8 cellular contexts compared by ENCODE assay signal in the genomic region with DNA sequence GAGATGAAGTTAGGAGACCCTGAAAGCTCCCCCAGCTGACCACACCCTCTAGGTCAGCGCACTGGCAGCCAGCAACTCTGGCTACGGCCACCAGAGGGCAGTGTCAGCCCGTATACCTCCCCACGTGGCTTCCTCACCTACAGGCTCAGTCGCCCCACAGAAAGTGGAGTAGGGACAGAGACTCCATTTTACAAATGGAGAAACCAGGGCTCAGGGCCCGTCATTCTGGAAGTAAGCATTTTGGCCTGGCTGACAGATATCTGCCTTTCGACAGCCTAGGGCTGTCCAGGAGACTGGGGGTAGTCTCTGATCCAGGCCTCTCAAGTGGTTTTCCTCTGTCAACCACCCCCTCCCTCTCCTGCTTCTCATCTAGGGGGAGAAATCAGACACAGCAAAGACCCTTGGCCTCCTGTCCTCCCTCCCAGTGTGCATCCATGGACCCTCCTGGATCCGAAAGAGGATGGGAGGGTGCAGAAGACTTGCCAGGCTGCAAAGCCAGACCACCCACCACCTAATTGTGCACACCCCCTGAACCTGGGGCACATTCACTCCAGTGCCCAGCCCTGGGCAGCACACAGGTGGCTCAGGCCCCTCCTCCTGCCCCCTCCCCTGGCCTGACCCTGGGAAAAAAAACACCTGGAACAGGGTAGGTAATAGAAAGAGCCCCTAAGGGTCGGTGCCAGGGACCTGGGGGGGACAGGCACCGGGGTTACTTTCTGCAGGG. TPM values are rescaled to one million over a fixed set of nuclear protein-coding genes. Genes with fewer than 3 reads are reported as not detected.
A peak's percentile ranks its signal among the peaks of the same experiment; 100 is the strongest.
DNase-seq lines count a peak whose midpoint lies in the region; ATAC-seq and TF ChIP-seq lines count a peak whose summit lies in the region.

No MANE protein-coding gene starts in this region.

- no peaks in the 10 kb centered on the region for H3K36me3 ChIP-seq in breast epithelium

- DNase-seq in COLO668 (lab: John Stamatoyannopoulos, UW; ENCODE audit: unreplicated experiment) (peak; percentile 61), HFF-Myc (ENCODE audit: extremely low read depth, low read depth) (peak; percentile 73), NCI-H2171 treated with DMSO at 0.1 percent for 48 hours (lab: John Stamatoyannopoulos, UW) (peak; percentile 74), breast epithelium (ENCODE audit: low spot score in 2 of 2) (peak; percentile 76 to 83), islet precursor cell (peak; percentile 95)
- peak; percentile 85 for DNase-seq in stimulated activated CD4-positive, alpha-beta T cell treated with anti-CD3 and anti-CD28 coated beads, Interleukin-15, amount 100 ng/mL, for 24 hours

- no peaks in the 10 kb centered on the region for H3K9me3 ChIP-seq in breast epithelium

- TF ChIP-seq CTCF in HFF-Myc (IDR thresholded peaks at IDR 0.05; ENCODE audit: low read depth, low read length, missing control alignments) (peak; percentile 97), WI38 (IDR thresholded peaks at IDR 0.05; ENCODE audit: low read depth, low read length) (peak; percentile 96), breast epithelium (IDR thresholded peaks at IDR 0.05) (peak; percentile 95 to 99 (median 98))

- H3K4me3 ChIP-seq in HFF-Myc (replicated peaks; ENCODE audit: low read depth, low read length) (no peak overlapping the region), WI38 (ENCODE audit: low read depth, low read length) (no peak overlapping the region), breast epithelium (no peak overlapping the region)

- peaks cover 10% of the 10 kb centered on the region in 2 donors for H3K4me1 ChIP-seq in breast epithelium

- H3K27ac ChIP-seq in breast epithelium = no peak overlapping the region

- no peak for TF ChIP-seq POLR2A in breast epithelium (IDR thresholded peaks at IDR 0.05)

- peaks cover 10 to 41% of the 10 kb centered on the region in 2 donors for H3K27me3 ChIP-seq in breast epithelium

- no peak for ATAC-seq in GM21825 (IDR thresholded peaks at IDR 0.05; ENCODE audit: unreplicated experiment)

- intact Hi-C loops in breast epithelium (cut with DNase I; ENCODE audit: low total_unique reads) = loop anchor here (5.0 kb wide), 1 partner anchor 64 kb away; no protein-coding TSS in a partner anchor

RNA-seq across cellular contexts. Expression of a gene that starts 3.8 kb away (rescaled TPM):
- total RNA-seq in breast epithelium = 1 to 10 TPM in 1 of 3 donors, under 1 TPM in 1, not detected in 1; 0.33 to 2.2 TPM

RNA-seq across cellular contexts. Expression of a gene that starts 26.1 kb away (rescaled TPM):
- total RNA-seq in breast epithelium = not detected

RNA-seq across cellular contexts. Expression of a gene that starts 48.3 kb away (rescaled TPM):
- total RNA-seq in breast epithelium = 100 to 1,000 TPM; 107 to 158 (median 121) TPM

RNA-seq across cellular contexts. Expression of a gene that starts 49.6 kb away (rescaled TPM):
- 100 to 1,000 TPM; 217 to 850 (median 260) TPM for total RNA-seq in breast epithelium
